21 cellular contexts compared by ENCODE assay signal in the genomic region with DNA sequence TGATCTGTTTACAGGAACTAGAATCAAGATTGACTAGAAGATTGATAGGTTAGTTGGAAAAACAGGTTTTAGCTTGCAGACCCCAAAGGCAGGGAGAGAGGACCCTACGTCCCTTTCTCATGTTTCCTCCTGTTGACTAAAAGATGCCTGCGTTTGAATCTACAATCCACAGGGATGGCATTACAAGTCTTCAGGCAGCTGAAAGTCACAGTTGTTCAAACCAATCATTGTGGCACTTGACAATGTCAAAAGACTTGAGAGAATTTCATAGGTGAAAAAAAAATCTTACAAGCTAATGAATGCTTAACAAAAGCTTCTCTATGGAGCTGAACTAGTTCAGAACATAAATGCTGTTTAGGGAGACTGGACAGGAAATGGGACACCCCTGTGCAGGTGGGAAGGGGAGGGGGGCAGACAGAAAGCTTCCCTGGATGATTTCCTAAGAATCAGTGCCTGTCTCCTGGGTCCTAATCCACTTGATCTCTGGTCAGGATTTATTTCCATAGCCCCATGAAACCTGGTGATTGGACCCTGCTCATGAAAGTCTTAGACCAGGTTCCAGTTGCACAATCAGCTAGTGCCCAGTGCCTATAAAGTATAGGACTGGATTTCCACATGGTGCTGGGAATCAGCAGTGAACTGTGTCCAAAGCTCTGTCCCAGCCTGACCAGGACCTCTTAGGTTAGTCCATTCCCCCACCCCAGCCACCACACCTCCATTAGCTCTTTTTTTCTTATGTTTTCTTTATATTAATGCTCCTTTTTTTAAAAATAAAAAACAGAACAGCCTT.
DNase-seq lines count a peak whose midpoint lies in the region; TF ChIP-seq lines count a peak whose summit lies in the region.
"Had no signal": no experiment of that assay in that cellular context is flagged by ENCODE, and none has a peak within 500 bp of the region (broad histone marks: within the 10 kb centered on the region; RNA-seq: fewer than 3 reads in every experiment).

No MANE protein-coding gene starts in this region.

- in situ Hi-C loops in GM13976 (cut with MboI; ENCODE audit: low sequenced_read_pairs, unreplicated experiment) = no loop called here

- peak overlapping the region; percentile 94 for H3K27ac Mint-ChIP-seq in MCF 10A (ENCODE audit: low read depth, unreplicated experiment)
- H3K27ac Mint-ChIP-seq: B cell, CD14-positive monocyte, H9, T-cell had no signal

- TF ChIP-seq CTCF in MCF 10A (IDR thresholded peaks at IDR 0.05; ENCODE audit: unreplicated experiment) (no peak), breast epithelium (IDR thresholded peaks at IDR 0.05) (no peak), GM13976 (IDR thresholded peaks at IDR 0.05; ENCODE audit: borderline replicate concordance, control extremely low read depth, extremely low read depth, insufficient read depth, missing control alignments) (no peak)

- no TSS peak for BruUV-seq in MCF 10A (replicated peaks; lab: Mats Ljungman, UMichigan)

- no peaks in the 10 kb centered on the region for H3K9me3 Mint-ChIP-seq in MCF 10A (ENCODE audit: unreplicated experiment)
- H3K9me3 Mint-ChIP-seq: H9, T-cell had no signal

- H3K27me3 ChIP-seq in breast epithelium = no peaks in the 10 kb centered on the region

- POLR2A ChIA-PET in MCF 10A (lab: Yijun Ruan, JAX) = interaction anchor here (0.6 to 8.9 kb wide), 20 partner anchors 12 to 276 kb away, joined by 3 to 113 read pairs (median 8); partner anchors contain the start of genes BCAR3 and DNTTIP2

- H3K4me3 ChIP-seq in breast epithelium = no peak overlapping the region
- H3K4me3 ChIP-seq: GM23248 had no signal

- no peaks in the 10 kb centered on the region for H3K9me3 ChIP-seq in breast epithelium
- H3K9me3 ChIP-seq: SK-N-SH had no signal

- peaks cover 15% of the 10 kb centered on the region for H3K36me3 Mint-ChIP-seq in MCF 10A (ENCODE audit: insufficient read depth, unreplicated experiment)
- H3K36me3 Mint-ChIP-seq: CD14-positive monocyte, T-cell had no signal

- intact Hi-C loops in MCF 10A (cut with micrococcal nuclease) = no loop called here
- intact Hi-C loops in breast epithelium (cut with DNase I; ENCODE audit: low total_unique reads) = no loop called here

- H3K36me3 ChIP-seq in breast epithelium = no peaks in the 10 kb centered on the region

- H3K4me3 Mint-ChIP-seq in MCF 10A (ENCODE audit: unreplicated experiment) = peak overlapping the region; percentile 82
- H3K4me3 Mint-ChIP-seq: B cell, CD14-positive monocyte, H9, T-cell had no signal

- H3K27me3 Mint-ChIP-seq in MCF 10A (ENCODE audit: insufficient read depth, unreplicated experiment) = no peaks in the 10 kb centered on the region
- H3K27me3 Mint-ChIP-seq: B cell had no signal

- TF ChIP-seq POLR2A in breast epithelium (IDR thresholded peaks at IDR 0.05) = no peak

- no peak overlapping the region for H3K27ac ChIP-seq in breast epithelium
- H3K27ac ChIP-seq: GM23248, HL-60 had no signal

- CTCF ChIA-PET in MCF 10A (lab: Yijun Ruan, JAX) = interaction anchor here (0.6 to 4.2 kb wide), 9 partner anchors 14 to 144 kb away, joined by 3 to 47 read pairs (median 4); no protein-coding TSS in a partner anchor

- H3K4me1 Mint-ChIP-seq in MCF 10A (ENCODE audit: insufficient read depth, unreplicated experiment) = peaks cover 59% of the 10 kb centered on the region

- H3K4me1 ChIP-seq in breast epithelium = peaks cover 0 to 4% of the 10 kb centered on the region in 2 donors

- DNase-seq in MCF 10A (ENCODE audit: unreplicated experiment) = peak; percentile 63
- DNase-seq in breast epithelium (ENCODE audit: low spot score in 2 of 2) = no peak
- DNase-seq in ecto neural progenitor cell (ENCODE audit: low spot score) = peak; percentile 29
- DNase-seq in myocyte (ENCODE audit: low read depth) = peak; percentile 87
- DNase-seq in GM13976 (ENCODE audit: low spot score) = no peak
- DNase-seq in stimulated activated CD8-positive, alpha-beta memory T cell treated with anti-CD3 and anti-CD28 coated beads, Interleukin-4, amount 100 ng/mL, for 48 hours = no peak
- no peak for DNase-seq in medulla oblongata (ENCODE audit: extremely low spot score)
- DNase-seq: GM23248, H9, KBM-7, NCI-H1092 treated with DMSO at 0.1 percent for 48 hours, NCI-H2029 treated with DMSO at 0.1 percent for 48 hours, NCI-H2171 treated with DMSO at 0.1 percent for 48 hours, NCI-H524 treated with DMSO at 0.1 percent for 48 hours, OCI-M1, SHP77 treated with DMSO at 0.1 percent for 48 hours, SK-N-SH, T-cell had no signal

Comparison
In these comparisons a context has a peak if more than half of its experiments do, and no peak if none do; other contexts are left out.
1. DNase-seq: peak in MCF 10A (single experiment), ecto neural progenitor cell (single experiment) and myocyte (single experiment); none in breast epithelium (0 of 2), GM13976 (single experiment), stimulated activated CD8-positive, alpha-beta memory T cell treated with anti-CD3 and anti-CD28 coated beads, Interleukin-4, amount 100 ng/mL, for 48 hours (single experiment) and medulla oblongata (single experiment).